ENCODE assay signal across 4 cellular contexts in genomic region chr1:145272841-145273240, GRCh38. TPM values are rescaled to one million over a fixed set of nuclear protein-coding genes. Genes with fewer than 3 reads are reported as not detected.
"Had no signal": no experiment of that assay in that cellular context is flagged by ENCODE, and none has a peak within 500 bp of the region (broad histone marks: within the 10 kb centered on the region; RNA-seq: fewer than 3 reads in every experiment).

No MANE protein-coding gene starts in this region.

RNA-seq across cellular contexts. Expression of gene PPIAL4D, which starts 30.9 kb away (rescaled TPM):
- total RNA-seq: LHCN-M2, M059J, MCF 10A, NCI-H460 had no signal
